ENCODE assay signal across 8 cellular contexts in genomic region chr2:167550448-167550847, GRCh38.
DNase-seq lines count a peak whose midpoint lies in the region; ATAC-seq and TF ChIP-seq lines count a peak whose summit lies in the region.

No MANE protein-coding gene starts in this region.

- H3K79me2 ChIP-seq in Karpas-422 (ENCODE audit: low read length) (no peaks in the 10 kb centered on the region), neural progenitor cell (ENCODE audit: low read depth) (no peaks in the 10 kb centered on the region)

- peak in 5 of 7 experiments; percentile 12 to 27 (median 18) for TF ChIP-seq CTCF in body of pancreas (IDR thresholded peaks at IDR 0.05)
- peak; percentile 62 for TF ChIP-seq CTCF in neural progenitor cell (IDR thresholded peaks at IDR 0.05)

- no peaks in the 10 kb centered on the region for H4K20me1 ChIP-seq in Karpas-422 (ENCODE audit: insufficient read depth, low read depth, low read length)
- H4K20me1 ChIP-seq in neural progenitor cell (ENCODE audit: low read depth) = no peaks in the 10 kb centered on the region

- no peaks in the 10 kb centered on the region for H3K4me1 ChIP-seq in Karpas-422 (ENCODE audit: low read length)
- no peaks in the 10 kb centered on the region for H3K4me1 ChIP-seq in body of pancreas
- no peaks in the 10 kb centered on the region for H3K4me1 ChIP-seq in neural progenitor cell

- H3K4me2 ChIP-seq in Karpas-422 (ENCODE audit: low read depth, low read length, poor library complexity, severe bottlenecking) (no peak overlapping the region), neural progenitor cell (no peak overlapping the region)

- H3K27me3 Mint-ChIP-seq in neural progenitor cell (ENCODE audit: insufficient read depth, low read depth) = no peaks in the 10 kb centered on the region

- no peaks in the 10 kb centered on the region for H3K9me3 ChIP-seq in Karpas-422 (ENCODE audit: low read length)
- H3K9me3 ChIP-seq in body of pancreas = no peaks in the 10 kb centered on the region
- no peaks in the 10 kb centered on the region for H3K9me3 ChIP-seq in neural progenitor cell (ENCODE audit: low read depth)

- no peak overlapping the region for H3K9ac ChIP-seq in Karpas-422 (ENCODE audit: low read length)
- no peak overlapping the region for H3K9ac ChIP-seq in neural progenitor cell

- H3K9me2 ChIP-seq in Karpas-422 (replicated peaks; ENCODE audit: insufficient read depth, low read length) = no peaks in the 10 kb centered on the region

- ATAC-seq in body of pancreas (no peak), HG03469 (IDR thresholded peaks at IDR 0.05; ENCODE audit: unreplicated experiment) (no peak)

- no peaks in the 10 kb centered on the region for H3K27me3 ChIP-seq in Karpas-422 (ENCODE audit: low read length)
- H3K27me3 ChIP-seq in body of pancreas = no peaks in the 10 kb centered on the region
- no peaks in the 10 kb centered on the region for H3K27me3 ChIP-seq in neural progenitor cell

- no peaks in the 10 kb centered on the region for H3F3A ChIP-seq in neural progenitor cell (ENCODE audit: low read depth)

- H3K27ac ChIP-seq in Karpas-422 (ENCODE audit: low read length) (no peak overlapping the region), body of pancreas (no peak overlapping the region), neural progenitor cell (no peak overlapping the region), caudate nucleus (ENCODE audit: low read depth, low read length) (no peak overlapping the region)

- no peaks in the 10 kb centered on the region for H3K9me3 Mint-ChIP-seq in neural progenitor cell

- no peaks in the 10 kb centered on the region for H3K4me1 Mint-ChIP-seq in neural progenitor cell

- no peak overlapping the region for H3K4me3 Mint-ChIP-seq in neural progenitor cell

- H3K36me3 ChIP-seq in Karpas-422 (ENCODE audit: insufficient read depth, low read length) = no peaks in the 10 kb centered on the region
- H3K36me3 ChIP-seq in body of pancreas (replicated peaks in 1 of 2; ENCODE audit: insufficient read depth in 1 of 2, low read depth in 2 of 2) = no peaks in the 10 kb centered on the region
- no peaks in the 10 kb centered on the region for H3K36me3 ChIP-seq in neural progenitor cell

- peaks cover 4% of the 10 kb centered on the region for H3K36me3 Mint-ChIP-seq in neural progenitor cell

- 88 to 93% methylated on average over 1 of the region's 1 CpG for WGBS in body of pancreas, 2 donors

- no peak overlapping the region for H3K27ac Mint-ChIP-seq in neural progenitor cell

- TF ChIP-seq POLR2A in body of pancreas (IDR thresholded peaks at IDR 0.05) = no peak

- DNase-seq in DMS 273 (lab: John Stamatoyannopoulos, UW; ENCODE audit: unreplicated experiment) = peak; percentile 55
- DNase-seq in DMS 273 treated with DMSO at 0.1 percent for 48 hours (lab: John Stamatoyannopoulos, UW) = no peak
- DNase-seq in Karpas-422 = peak; percentile 63
- no peak for DNase-seq in body of pancreas
- peak; percentile 41 for DNase-seq in neural progenitor cell (ENCODE audit: low spot score)
- no peak for DNase-seq in SHP77 treated with DMSO at 0.1 percent for 48 hours (lab: John Stamatoyannopoulos, UW)
- DNase-seq in caudate nucleus (lab: John Stamatoyannopoulos, UW) = no peak

- no peak overlapping the region for H3K4me3 ChIP-seq in Karpas-422 (ENCODE audit: low read length)
- no peak overlapping the region for H3K4me3 ChIP-seq in body of pancreas
- H3K4me3 ChIP-seq in neural progenitor cell = no peak overlapping the region

- H2AFZ ChIP-seq in Karpas-422 (ENCODE audit: low read length) = no peak overlapping the region
- no peak overlapping the region for H2AFZ ChIP-seq in neural progenitor cell (replicated peaks)

- intact Hi-C loops in body of pancreas (cut with DNase I) = no loop called here

Comparison
In these comparisons a context has a peak if more than half of its experiments do, and no peak if none do; other contexts are left out.
1. DNase-seq: peak in DMS 273 (single experiment), Karpas-422 (single experiment) and neural progenitor cell (single experiment); none in DMS 273 treated with DMSO at 0.1 percent for 48 hours (single experiment), body of pancreas (0 of 4), SHP77 treated with DMSO at 0.1 percent for 48 hours (single experiment) and caudate nucleus (0 of 61).